ENCODE assay signal across 11 cellular contexts in the genomic region with DNA sequence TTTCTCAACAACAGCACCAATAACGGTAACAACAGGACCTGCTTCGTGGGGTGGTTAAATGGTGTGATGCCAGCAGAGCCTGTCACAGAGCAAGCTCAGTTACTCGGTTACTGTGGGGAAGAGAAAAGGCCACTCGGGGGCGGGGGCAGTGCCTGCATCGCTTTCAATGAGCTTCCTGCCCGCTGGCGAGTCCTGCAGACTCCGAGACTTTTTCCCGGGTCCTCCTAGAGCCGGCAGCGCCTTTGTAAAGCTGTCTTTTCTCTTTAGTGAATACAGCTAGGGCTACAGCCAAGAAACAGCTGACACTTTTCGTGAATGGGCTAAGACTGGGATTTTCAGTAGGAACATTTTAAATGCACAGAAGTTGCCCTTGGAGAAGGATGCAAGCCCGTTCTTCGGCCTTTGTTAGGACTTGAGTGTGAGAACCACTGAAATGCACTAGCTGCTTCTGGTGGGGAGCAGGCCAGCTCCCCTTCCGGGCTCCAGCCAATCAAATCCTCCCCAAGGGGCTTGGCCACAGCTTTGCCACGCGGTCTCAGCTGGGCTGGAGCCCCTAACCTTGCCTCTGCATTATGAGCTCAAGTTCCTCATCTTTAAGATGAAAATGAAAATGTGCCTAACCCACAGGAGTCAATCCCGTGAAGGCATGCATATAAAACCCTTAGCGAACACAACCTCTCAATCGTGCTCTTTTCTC. TPM values are rescaled to one million over a fixed set of nuclear protein-coding genes. Genes with fewer than 3 reads are reported as not detected.
DNase-seq lines count a peak whose midpoint lies in the region; ATAC-seq and TF ChIP-seq lines count a peak whose summit lies in the region.
"Had no signal": no experiment of that assay in that cellular context is flagged by ENCODE, and none has a peak within 500 bp of the region (broad histone marks: within the 10 kb centered on the region; RNA-seq: fewer than 3 reads in every experiment).

No MANE protein-coding gene starts in this region.

- no peak for TF ChIP-seq EP300 in stomach (IDR thresholded peaks at IDR 0.05)

- TF ChIP-seq CTCF in right atrium auricular region (IDR thresholded peaks at IDR 0.05), result no peak
- no peak for TF ChIP-seq CTCF in upper lobe of right lung (IDR thresholded peaks at IDR 0.05)
- no peak for TF ChIP-seq CTCF in stomach (IDR thresholded peaks at IDR 0.05)

- H3K9me3 ChIP-seq in right atrium auricular region, result no peaks in the 10 kb centered on the region
- H3K9me3 ChIP-seq in muscle layer of duodenum (ENCODE audit: control insufficient read depth in 1 of 2, low read length in 2 of 2), result no peaks in the 10 kb centered on the region
- no peaks in the 10 kb centered on the region for H3K9me3 ChIP-seq in upper lobe of right lung
- no peaks in the 10 kb centered on the region for H3K9me3 ChIP-seq in stomach

- H3K36me3 Mint-ChIP-seq in dendritic cell treated with granulocyte-macrophage colony-stimulating factor and Interleukin-4, amounts not matched to agents 40 ng/mL and 50 ng/mL, for 4 days (ENCODE audit: low read depth), result no peaks in the 10 kb centered on the region

- TF ChIP-seq POLR2A in stomach (IDR thresholded peaks at IDR 0.05), result no peak

- ATAC-seq in Right ventricle myocardium superior (ENCODE audit: poor library complexity) (no peak), upper lobe of right lung (no peak), GM18520 (IDR thresholded peaks at IDR 0.05; ENCODE audit: unreplicated experiment) (no peak)

- 37 to 55% (median 46%) methylated on average over 20 to 21 of the region's 21 CpGs for WGBS in stomach, 5 donors

- peaks cover 73% of the 10 kb centered on the region for H3K27me3 Mint-ChIP-seq in dendritic cell treated with granulocyte-macrophage colony-stimulating factor and Interleukin-4, amounts not matched to agents 40 ng/mL and 50 ng/mL, for 4 days

- DNase-seq in Right ventricle myocardium superior, result peak; percentile 48
- DNase-seq in right atrium auricular region (ENCODE audit: low spot score), result no peak
- no peak for DNase-seq in upper lobe of right lung
- DNase-seq in SHP77 treated with DMSO at 0.1 percent for 48 hours (lab: John Stamatoyannopoulos, UW), result no peak
- DNase-seq in stomach, result no peak
- DNase-seq: NCI-H1694, small intestine had no signal

- peaks cover 0 to 9% of the 10 kb centered on the region in 2 donors for H3K4me1 ChIP-seq in right atrium auricular region
- peaks cover 0 to 12% of the 10 kb centered on the region in 2 donors for H3K4me1 ChIP-seq in muscle layer of duodenum (ENCODE audit: control insufficient read depth in 1 of 2, insufficient read depth in 2 of 2, low read length in 2 of 2)
- H3K4me1 ChIP-seq in upper lobe of right lung, result peaks cover 5% of the 10 kb centered on the region
- peaks cover 4 to 17% (median 11%) of the 10 kb centered on the region in 4 donors for H3K4me1 ChIP-seq in stomach

- H3K36me3 ChIP-seq in right atrium auricular region (no peaks in the 10 kb centered on the region), muscle layer of duodenum (ENCODE audit: control insufficient read depth in 1 of 2, insufficient read depth in 2 of 2, low read length in 2 of 2) (no peaks in the 10 kb centered on the region), upper lobe of right lung (no peaks in the 10 kb centered on the region), stomach (no peaks in the 10 kb centered on the region)

- intact Hi-C loops in Right ventricle myocardium superior (cut with DNase I) (no loop called here), upper lobe of right lung (cut with DNase I) (no loop called here), stomach (cut with DNase I; ENCODE audit: low total_unique reads) (no loop called here)
- intact Hi-C loops in dendritic cell treated with granulocyte-macrophage colony-stimulating factor and Interleukin-4, amounts not matched to agents 40 ng/mL and 50 ng/mL, for 4 days (cut with micrococcal nuclease), result no loop called here

- peaks cover 27% of the 10 kb centered on the region for H3K4me1 Mint-ChIP-seq in dendritic cell treated with granulocyte-macrophage colony-stimulating factor and Interleukin-4, amounts not matched to agents 40 ng/mL and 50 ng/mL, for 4 days (ENCODE audit: low read depth)

- peak overlapping the region; percentile 49 for H3K4me3 Mint-ChIP-seq in dendritic cell treated with granulocyte-macrophage colony-stimulating factor and Interleukin-4, amounts not matched to agents 40 ng/mL and 50 ng/mL, for 4 days

- no peak overlapping the region for H3K27ac ChIP-seq in right atrium auricular region
- H3K27ac ChIP-seq in muscle layer of duodenum (ENCODE audit: low read length), result no peak overlapping the region
- no peak overlapping the region for H3K27ac ChIP-seq in upper lobe of right lung
- H3K27ac ChIP-seq in stomach, result no peak overlapping the region

- no peaks in the 10 kb centered on the region for H3K27me3 ChIP-seq in right atrium auricular region
- H3K27me3 ChIP-seq in muscle layer of duodenum (ENCODE audit: low read depth, low read length), result no peaks in the 10 kb centered on the region
- H3K27me3 ChIP-seq in upper lobe of right lung, result no peaks in the 10 kb centered on the region
- H3K27me3 ChIP-seq in stomach, result no peaks in the 10 kb centered on the region

- H3K4me3 ChIP-seq in right atrium auricular region (no peak overlapping the region), muscle layer of duodenum (ENCODE audit: low read depth in 1 of 2, low read length in 2 of 2) (peak overlapping the region; percentile 15 to 46), upper lobe of right lung (peak overlapping the region; percentile 1), stomach (peak overlapping the region in 2 of 4 donors; percentile 9 to 15)

- H3K9me3 Mint-ChIP-seq in dendritic cell treated with granulocyte-macrophage colony-stimulating factor and Interleukin-4, amounts not matched to agents 40 ng/mL and 50 ng/mL, for 4 days, result no peaks in the 10 kb centered on the region

- H3K27ac Mint-ChIP-seq in dendritic cell treated with granulocyte-macrophage colony-stimulating factor and Interleukin-4, amounts not matched to agents 40 ng/mL and 50 ng/mL, for 4 days, result peak overlapping the region; percentile 14

RNA-seq across cellular contexts. Expression of gene EFHD2, which starts 23.4 kb away (rescaled TPM):
- total RNA-seq in Right ventricle myocardium superior (11.6 TPM), right atrium auricular region (10 to 100 TPM; 13.7 to 23.9 TPM), upper lobe of right lung (64.3 TPM), stomach (100 to 1,000 TPM in 2 of 5 donors, 10 to 100 TPM in 3; 36.2 to 191 (median 67.0) TPM)
- polyA plus RNA-seq in stomach, result 100 to 1,000 TPM in 2 of 3 donors, 10 to 100 TPM in 1; 64.5 to 169 (median 101) TPM

RNA-seq across cellular contexts. Expression of gene CTRC, which starts 52.0 kb away (rescaled TPM):
- total RNA-seq in Right ventricle myocardium superior (not detected), right atrium auricular region (not detected), upper lobe of right lung (0.23 TPM), stomach (not detected)
- polyA plus RNA-seq in stomach, result 1 to 10 TPM in 2 of 3 donors, under 1 TPM in 1; 0.88 to 9.8 (median 3.2) TPM
- polyA plus RNA-seq: keratinocyte had no signal

Comparison
In these comparisons a context has a peak if more than half of its experiments do, and no peak if none do; other contexts are left out.
1. H3K4me3 ChIP-seq: peak in muscle layer of duodenum (2 of 2) and upper lobe of right lung (single experiment); none in right atrium auricular region (0 of 2).